ENCODE assay signal across 23 cellular contexts in the genomic region with DNA sequence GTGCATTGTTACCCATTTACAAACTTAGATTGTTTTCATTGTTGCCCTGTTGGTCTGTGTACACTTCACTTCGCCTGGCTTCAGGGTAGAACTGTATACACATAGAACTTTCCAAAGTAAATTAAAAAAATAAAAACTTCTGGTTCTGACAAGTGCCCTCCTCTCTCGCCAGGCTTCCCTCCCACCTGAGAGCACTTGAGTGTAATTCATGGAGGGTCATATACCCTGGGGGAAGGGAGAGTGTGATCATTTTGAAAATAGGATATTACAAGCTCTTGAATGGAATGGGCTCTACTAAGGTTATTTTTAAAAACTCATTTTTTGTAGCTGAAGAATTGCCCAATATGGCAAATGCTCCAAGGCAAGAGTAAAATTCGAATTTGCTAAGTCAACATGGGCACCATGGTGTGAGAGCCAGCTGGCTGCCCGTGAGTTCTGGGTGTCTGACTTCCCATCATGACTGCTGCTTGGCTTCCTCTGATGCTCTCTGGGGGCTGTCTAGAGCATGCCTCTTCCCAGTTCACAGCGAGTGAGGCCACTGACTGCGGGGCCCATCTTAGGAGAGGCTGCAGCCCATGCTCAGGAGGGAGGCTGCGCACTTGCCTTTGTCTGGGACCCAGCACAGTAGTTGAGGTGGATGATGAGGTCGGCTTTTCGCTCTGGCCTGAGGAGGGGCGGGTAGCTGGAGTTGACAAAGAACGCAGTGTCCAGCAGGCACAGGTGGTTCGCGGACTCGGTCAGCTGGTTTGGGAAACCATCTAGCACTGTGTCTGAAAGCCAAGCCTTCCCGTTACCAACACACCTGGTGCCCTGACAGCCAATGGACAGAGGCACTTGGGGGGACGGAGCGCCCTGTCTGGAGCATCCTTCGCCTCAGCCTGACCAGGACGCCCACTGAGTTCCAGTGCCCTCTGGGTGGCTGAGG. TPM values are rescaled to one million over a fixed set of nuclear protein-coding genes. Genes with fewer than 3 reads are reported as not detected.
DNase-seq lines count a peak whose midpoint lies in the region; ATAC-seq and TF ChIP-seq lines count a peak whose summit lies in the region.
"Had no signal": no experiment of that assay in that cellular context is flagged by ENCODE, and none has a peak within 500 bp of the region (broad histone marks: within the 10 kb centered on the region; RNA-seq: fewer than 3 reads in every experiment).

No MANE protein-coding gene starts in this region.

- H3K36me3 ChIP-seq in mesendoderm (ENCODE audit: control insufficient read depth, insufficient read depth, low read length) (no peaks in the 10 kb centered on the region), stomach (no peaks in the 10 kb centered on the region)
- H3K36me3 ChIP-seq: BE2C, Peyer's patch had no signal

- no peak overlapping the region for H3K4me2 ChIP-seq in mesendoderm (ENCODE audit: low read length)

- no peak for TF ChIP-seq EP300 in stomach (IDR thresholded peaks at IDR 0.05)

- H2BK15ac ChIP-seq in mesendoderm (replicated peaks; ENCODE audit: low read depth) = no peak overlapping the region

- H3K79me1 ChIP-seq in mesendoderm (ENCODE audit: low read length) = no peaks in the 10 kb centered on the region

- H4K8ac ChIP-seq in mesendoderm (ENCODE audit: low read depth, low read length) = no peak overlapping the region

- H3K27ac ChIP-seq in coronary artery = no peak overlapping the region
- H3K27ac ChIP-seq in mesendoderm (ENCODE audit: low read depth, low read length) = no peak overlapping the region
- H3K27ac ChIP-seq in stomach = no peak overlapping the region
- H3K27ac ChIP-seq: GM23248, Peyer's patch had no signal

- WGBS in mesendoderm (ENCODE audit: extremely low coverage, insufficient coverage, low lambda C conversion rate) = no CpG with 5 or more reads among the region's 19 CpGs
- WGBS in stomach, 5 donors = 85 to 92% (median 87%) methylated on average over 16 to 19 of the region's 19 CpGs

- no peak overlapping the region for H3K18ac ChIP-seq in mesendoderm (ENCODE audit: low read length)

- no peaks in the 10 kb centered on the region for H3K79me2 ChIP-seq in mesendoderm (ENCODE audit: control insufficient read depth, insufficient read depth, low read length)

- H2AK5ac ChIP-seq in mesendoderm (ENCODE audit: low read length) = no peak overlapping the region

- DNase-seq in NCI-H345 treated with DMSO at 0.1 percent for 48 hours (lab: John Stamatoyannopoulos, UW; ENCODE audit: unreplicated experiment) = peak; percentile 15
- no peak for DNase-seq in NCI-H345 (lab: John Stamatoyannopoulos, UW)
- DNase-seq in coronary artery (ENCODE audit: low spot score) = peak; percentile 64
- no peak for DNase-seq in mesendoderm
- peak; percentile 11 for DNase-seq in stomach
- no peak for DNase-seq in activated gamma-delta T cell treated with Interleukin-2 at 50 U/mL for 16 hours
- DNase-seq in DMS114 treated with DMSO at 0.1 percent for 48 hours (lab: John Stamatoyannopoulos, UW; ENCODE audit: unreplicated experiment) = no peak
- DNase-seq: BE2C; Caco-2; CD4-positive, alpha-beta T cell; DMS153; EL; GM23248; KG1; MV-4-11; NCI-H1694 treated with DMSO at 0.1 percent for 48 hours; NCI-H446 treated with DMSO at 0.1 percent for 48 hours; NCI-H69; NK-92 treated with Interleukin-12 subunit alpha and Interleukin-12 subunit beta, amount 100 ng/mL, for 24 hours had no signal

- no peaks in the 10 kb centered on the region for H3K9me3 ChIP-seq in stomach
- H3K9me3 ChIP-seq: BE2C, Caco-2, Peyer's patch had no signal

- no peak for TF ChIP-seq POLR2A in stomach (IDR thresholded peaks at IDR 0.05)

- TF ChIP-seq CTCF in coronary artery (IDR thresholded peaks at IDR 0.05) (no peak), stomach (IDR thresholded peaks at IDR 0.05) (no peak)

- H3K56ac ChIP-seq in mesendoderm (ENCODE audit: low read length) = peak overlapping the region; percentile 27

- no peak overlapping the region for H3K9ac ChIP-seq in mesendoderm (ENCODE audit: low read length)
- H3K9ac ChIP-seq: GM23248 had no signal

- H3K27me3 ChIP-seq in mesendoderm (ENCODE audit: insufficient read depth, low read length, poor library complexity) (no peaks in the 10 kb centered on the region), stomach (no peaks in the 10 kb centered on the region)
- H3K27me3 ChIP-seq: BE2C, Peyer's patch had no signal

- no peak for ATAC-seq in HG03571 (IDR thresholded peaks at IDR 0.05; ENCODE audit: unreplicated experiment)
- ATAC-seq: GM12878 had no signal

- no peak overlapping the region for H2BK5ac ChIP-seq in mesendoderm (ENCODE audit: low read length)

- H4K5ac ChIP-seq in mesendoderm (ENCODE audit: low read length) = no peak overlapping the region

- peak overlapping the region; percentile 24 for H3K23ac ChIP-seq in mesendoderm (ENCODE audit: low read length)

- H3K4me1 ChIP-seq in mesendoderm (ENCODE audit: control insufficient read depth, low read depth, low read length) = peaks cover 4% of the 10 kb centered on the region
- H3K4me1 ChIP-seq in stomach = peaks cover 11 to 19% (median 15%) of the 10 kb centered on the region in 4 donors
- H3K4me1 ChIP-seq: Peyer's patch had no signal

- intact Hi-C loops in stomach (cut with DNase I; ENCODE audit: low total_unique reads) = loop anchor here (5.0 kb wide), 1 partner anchor 72 kb away; no protein-coding TSS in a partner anchor

- H2BK120ac ChIP-seq in mesendoderm (ENCODE audit: low read depth, low read length) = no peak overlapping the region

- H3K4me3 ChIP-seq in coronary artery (no peak overlapping the region), mesendoderm (ENCODE audit: low read length) (no peak overlapping the region), stomach (no peak overlapping the region)
- H3K4me3 ChIP-seq: GM12878, GM23248, Peyer's patch had no signal

- H3K4ac ChIP-seq in mesendoderm (ENCODE audit: low read depth, low read length) = no peak overlapping the region

RNA-seq across cellular contexts. Expression of gene EHD4, which starts 13.1 kb away (rescaled TPM):
- 14.7 TPM for polyA plus RNA-seq in mesendoderm (2013, experiment 1 of 2)
- polyA plus RNA-seq in mesendoderm (2013, experiment 2 of 2) = 14.6 TPM
- 10 to 100 TPM in 4 of 5 donors, 1 to 10 TPM in 1; 9.4 to 86.4 (median 23.1) TPM for total RNA-seq in stomach
- 10 to 100 TPM in 1 of 3 donors, 1 to 10 TPM in 2; 5.8 to 12.1 (median 9.8) TPM for polyA plus RNA-seq in stomach

RNA-seq across cellular contexts. Expression of gene PLA2G4E, which starts 35.3 kb away (rescaled TPM):
- polyA plus RNA-seq in mesendoderm (2013, experiment 1 of 2) = not detected
- polyA plus RNA-seq in mesendoderm (2013, experiment 2 of 2) = under 0.01 TPM
- total RNA-seq in stomach = not detected
- polyA plus RNA-seq in stomach = under 1 TPM in 1 of 3 donors, not detected in 2; 0.78 TPM
- total RNA-seq: CD4-positive, alpha-beta T cell; GM23248; SK-MEL-5 had no signal
- polyA plus RNA-seq: GM23248 had no signal

Comparison
In these comparisons a context has a peak if more than half of its experiments do, and no peak if none do; other contexts are left out.
1. DNase-seq: peak in NCI-H345 treated with DMSO at 0.1 percent for 48 hours (single experiment), coronary artery (single experiment) and stomach (single experiment); none in NCI-H345 (single experiment), mesendoderm (single experiment), activated gamma-delta T cell treated with Interleukin-2 at 50 U/mL for 16 hours (single experiment) and DMS114 treated with DMSO at 0.1 percent for 48 hours (single experiment).